15 cellular contexts compared by ENCODE assay signal in genomic region chr11:121067912-121068652, GRCh38. TPM values are rescaled to one million over a fixed set of nuclear protein-coding genes. Genes with fewer than 3 reads are reported as not detected.
A peak's percentile ranks its signal among the peaks of the same experiment; 100 is the strongest.
DNase-seq lines count a peak whose midpoint lies in the region; TF ChIP-seq lines count a peak whose summit lies in the region.
"Had no signal": no experiment of that assay in that cellular context is flagged by ENCODE, and none has a peak within 500 bp of the region (broad histone marks: within the 10 kb centered on the region; RNA-seq: fewer than 3 reads in every experiment).

No MANE protein-coding gene starts in this region.

- H4K20me1 ChIP-seq in Karpas-422 (ENCODE audit: insufficient read depth, low read depth, low read length), result no peaks in the 10 kb centered on the region

- H3K4me3 ChIP-seq in Karpas-422 (ENCODE audit: low read length) (no peak overlapping the region), tibial artery (no peak overlapping the region)
- H3K4me3 ChIP-seq: left lung, skin epidermis had no signal

- peak; percentile 30 for DNase-seq in NCI-H1105 treated with DMSO at 0.1 percent for 48 hours (lab: John Stamatoyannopoulos, UW)
- no peak for DNase-seq in NCI-H1105 (lab: John Stamatoyannopoulos, UW)
- DNase-seq in NCI-H69 (lab: John Stamatoyannopoulos, UW), result peak; percentile 36
- peak; percentile 5 for DNase-seq in iris pigment epithelial cell (ENCODE audit: low read depth)
- peak in 2 of 49 donors; percentile 3 to 11 for DNase-seq in substantia nigra (lab: John Stamatoyannopoulos, UW)
- no peak for DNase-seq in NCI-H526 treated with DMSO at 0.1 percent for 48 hours (lab: John Stamatoyannopoulos, UW)
- no peak for DNase-seq in Karpas-422
- no peak for DNase-seq in tibial artery
- DNase-seq: activated CD4-positive, alpha-beta T cell treated with anti-CD3 and anti-CD28 coated beads, Interleukin-2, amount 10 ng/mL, durations not matched to agents 7 days and 5 days; activated CD8-positive, alpha-beta memory T cell treated with anti-CD3 and anti-CD28 coated beads, Interleukin-2, amount 50 U/mL, for 48 hours; activated naive CD4-positive, alpha-beta T cell treated with anti-CD3 and anti-CD28 coated beads, Interleukin-2, amount 10 ng/mL, durations not matched to agents 7 days and 5 days; left lung; NCI-H524 had no signal

- H3K27ac ChIP-seq in substantia nigra (ENCODE audit: low read depth, low read length, poor library complexity, severe bottlenecking) (peak overlapping the region; percentile 2), Karpas-422 (ENCODE audit: low read length) (no peak overlapping the region), tibial artery (no peak overlapping the region)
- H3K27ac ChIP-seq: parathyroid adenoma, skin epidermis had no signal

- H2AFZ ChIP-seq in Karpas-422 (ENCODE audit: low read length), result no peak overlapping the region
- H2AFZ ChIP-seq: parathyroid adenoma had no signal

- intact Hi-C loops in tibial artery (cut with DNase I; ENCODE audit: low total_unique reads), result no loop called here

- H3K9ac ChIP-seq in Karpas-422 (ENCODE audit: low read length), result no peak overlapping the region
- H3K9ac ChIP-seq: parathyroid adenoma had no signal

- TF ChIP-seq CTCF in tibial artery (IDR thresholded peaks at IDR 0.05), result no peak

- H3K79me2 ChIP-seq in Karpas-422 (ENCODE audit: low read length), result no peaks in the 10 kb centered on the region
- H3K79me2 ChIP-seq: parathyroid adenoma had no signal

- H3K4me2 ChIP-seq in Karpas-422 (ENCODE audit: low read depth, low read length, poor library complexity, severe bottlenecking), result no peak overlapping the region

- H3K4me1 ChIP-seq in Karpas-422 (ENCODE audit: low read length) (peaks cover 9% of the 10 kb centered on the region), tibial artery (peaks cover 0 to 5% (median 0%) of the 10 kb centered on the region in 4 donors)
- H3K4me1 ChIP-seq: left lung, parathyroid adenoma had no signal

- H3K36me3 ChIP-seq in Karpas-422 (ENCODE audit: insufficient read depth, low read length), result no peaks in the 10 kb centered on the region
- peaks cover 11 to 37% (median 12%) of the 10 kb centered on the region in 3 donors for H3K36me3 ChIP-seq in tibial artery

- H3K27me3 ChIP-seq in Karpas-422 (ENCODE audit: low read length), result no peaks in the 10 kb centered on the region
- H3K27me3 ChIP-seq in tibial artery, result no peaks in the 10 kb centered on the region
- H3K27me3 ChIP-seq: left lung had no signal

- H3K9me2 ChIP-seq in Karpas-422 (replicated peaks; ENCODE audit: insufficient read depth, low read length), result no peaks in the 10 kb centered on the region

- no peaks in the 10 kb centered on the region for H3K9me3 ChIP-seq in Karpas-422 (ENCODE audit: low read length)
- H3K9me3 ChIP-seq in tibial artery, result no peaks in the 10 kb centered on the region
- H3K9me3 ChIP-seq: left lung had no signal

RNA-seq across cellular contexts. Expression of gene TECTA, which starts 33.0 kb away (rescaled TPM):
- not detected in 2 replicates for total RNA-seq in Karpas-422 (2014; rRNA removed; shearing (Covaris generic); ENCODE audit: low replicate concordance)

RNA-seq across cellular contexts. Expression of gene TBCEL, which starts 44.2 kb away (rescaled TPM):
- total RNA-seq in Karpas-422 (2014; rRNA removed; shearing (Covaris generic); ENCODE audit: low replicate concordance), result 3.3 and 7.0 TPM in 2 replicates

Comparison
In these comparisons a context has a peak if more than half of its experiments do, and no peak if none do; other contexts are left out.
1. DNase-seq: peak in NCI-H1105 treated with DMSO at 0.1 percent for 48 hours (single experiment), NCI-H69 (single experiment) and iris pigment epithelial cell (single experiment); none in NCI-H1105 (single experiment), NCI-H526 treated with DMSO at 0.1 percent for 48 hours (single experiment), Karpas-422 (single experiment) and tibial artery (0 of 2).